ENCODE assay signal across 9 cellular contexts in genomic region chr2:197158591-197159550, GRCh38.
DNase-seq lines count a peak whose midpoint lies in the region; ATAC-seq and TF ChIP-seq lines count a peak whose summit lies in the region.
"Had no signal": no experiment of that assay in that cellular context is flagged by ENCODE, and none has a peak within 500 bp of the region (broad histone marks: within the 10 kb centered on the region; RNA-seq: fewer than 3 reads in every experiment).

No MANE protein-coding gene starts in this region.

- ATAC-seq in activated CD4-positive, alpha-beta T cell treated with anti-CD3 and anti-CD28 coated beads for 36 hours = no peak
- peak; percentile 47 for ATAC-seq in stimulated activated memory B cell treated with anti-CD40 and anti-IgM and Interleukin-4, amounts not matched to agents 10 μg/mL and 1 μg/mL and 100 μg/mL, for 72 hours
- ATAC-seq in HG02938 (IDR thresholded peaks at IDR 0.05; ENCODE audit: unreplicated experiment) = no peak

- H3K9me3 Mint-ChIP-seq in activated CD4-positive, alpha-beta T cell treated with anti-CD3 and anti-CD28 coated beads for 36 hours (ENCODE audit: low read depth) = peaks cover 7% of the 10 kb centered on the region
- peaks cover 3% of the 10 kb centered on the region for H3K9me3 Mint-ChIP-seq in stimulated activated memory B cell treated with anti-CD40 and anti-IgM and Interleukin-4, amounts not matched to agents 10 μg/mL and 1 μg/mL and 100 μg/mL, for 72 hours

- peaks cover 76% of the 10 kb centered on the region for H3K4me1 Mint-ChIP-seq in activated CD4-positive, alpha-beta T cell treated with anti-CD3 and anti-CD28 coated beads for 36 hours
- peaks cover 81% of the 10 kb centered on the region for H3K4me1 Mint-ChIP-seq in stimulated activated memory B cell treated with anti-CD40 and anti-IgM and Interleukin-4, amounts not matched to agents 10 μg/mL and 1 μg/mL and 100 μg/mL, for 72 hours

- no peak overlapping the region for H3K4me3 Mint-ChIP-seq in activated CD4-positive, alpha-beta T cell treated with anti-CD3 and anti-CD28 coated beads for 36 hours
- H3K4me3 Mint-ChIP-seq in stimulated activated memory B cell treated with anti-CD40 and anti-IgM and Interleukin-4, amounts not matched to agents 10 μg/mL and 1 μg/mL and 100 μg/mL, for 72 hours = peak overlapping the region; percentile 59

- no peak for DNase-seq in activated CD4-positive, alpha-beta T cell treated with anti-CD3 and anti-CD28 coated beads for 36 hours
- no peak for DNase-seq in activated CD4-positive, alpha-beta T cell treated with anti-CD3 and anti-CD28 coated beads for 48 hours
- peak; percentile 31 for DNase-seq in fibroblast of peridontal ligament (ENCODE audit: extremely low read depth)
- no peak for DNase-seq in stimulated activated CD4-positive, alpha-beta T cell treated with anti-CD3 and anti-CD28 coated beads, Interleukin-12 subunit alpha, Interleukin-12 subunit beta, amount 100 ng/mL, for 4 hours
- DNase-seq in activated CD4-positive, CD25-positive, alpha-beta regulatory T cell (lab: John Stamatoyannopoulos, UW) = no peak
- DNase-seq: ovary had no signal

- no peak for TF ChIP-seq CTCF in VCaP (conservative IDR thresholded peaks at IDR 0.05)

- no peaks in the 10 kb centered on the region for H3K27me3 Mint-ChIP-seq in activated CD4-positive, alpha-beta T cell treated with anti-CD3 and anti-CD28 coated beads for 36 hours
- H3K27me3 Mint-ChIP-seq in stimulated activated memory B cell treated with anti-CD40 and anti-IgM and Interleukin-4, amounts not matched to agents 10 μg/mL and 1 μg/mL and 100 μg/mL, for 72 hours = no peaks in the 10 kb centered on the region

- peak overlapping the region; percentile 68 for H3K27ac ChIP-seq in VCaP
- H3K27ac ChIP-seq: ovary had no signal

- intact Hi-C loops in activated CD4-positive, alpha-beta T cell treated with anti-CD3 and anti-CD28 coated beads for 36 hours (cut with DNase I, micrococcal nuclease) = loop anchor here in 1 of 2 experiments (2.0 kb wide), 1 partner anchor 14 kb away; no protein-coding TSS in a partner anchor

- peak overlapping the region; percentile 91 for H3K27ac Mint-ChIP-seq in activated CD4-positive, alpha-beta T cell treated with anti-CD3 and anti-CD28 coated beads for 36 hours
- peak overlapping the region; percentile 96 for H3K27ac Mint-ChIP-seq in stimulated activated memory B cell treated with anti-CD40 and anti-IgM and Interleukin-4, amounts not matched to agents 10 μg/mL and 1 μg/mL and 100 μg/mL, for 72 hours

- CTCF ChIA-PET in activated CD4-positive, alpha-beta T cell treated with anti-CD3 and anti-CD28 coated beads for 36 hours (lab: Charles Lee) = interaction anchor here (0.6 to 3.6 kb wide), 13 partner anchors 9 to 650 kb away, joined by 3 to 23 read pairs (median 4); no protein-coding TSS in a partner anchor

- peaks cover 27% of the 10 kb centered on the region for H3K36me3 Mint-ChIP-seq in activated CD4-positive, alpha-beta T cell treated with anti-CD3 and anti-CD28 coated beads for 36 hours (ENCODE audit: low read depth)
- peaks cover 24% of the 10 kb centered on the region for H3K36me3 Mint-ChIP-seq in stimulated activated memory B cell treated with anti-CD40 and anti-IgM and Interleukin-4, amounts not matched to agents 10 μg/mL and 1 μg/mL and 100 μg/mL, for 72 hours

- POLR2A ChIA-PET in activated CD4-positive, alpha-beta T cell treated with anti-CD3 and anti-CD28 coated beads for 36 hours (lab: Charles Lee) = interaction anchor here (0.6 to 1.5 kb wide), 2 partner anchors 9 to 38 kb away, joined by 4 read pairs; no protein-coding TSS in a partner anchor
